In genomic region chr2:124755386-124755785, GRCh38 we compare ENCODE assay signal across 22 cellular contexts.
"Had no signal": no experiment of that assay in that cellular context is flagged by ENCODE, and none has a peak within 500 bp of the region (broad histone marks: within the 10 kb centered on the region; RNA-seq: fewer than 3 reads in every experiment).

No MANE protein-coding gene starts in this region.

- H3K27me3 Mint-ChIP-seq: activated naive CD8-positive, alpha-beta T cell treated with anti-CD3 and anti-CD28 coated beads, Interleukin-2, amount 50 U/mL, for 24 hours had no signal

- H3K4me3 Mint-ChIP-seq: activated naive CD8-positive, alpha-beta T cell treated with anti-CD3 and anti-CD28 coated beads, Interleukin-2, amount 50 U/mL, for 24 hours; activated T-cell treated with anti-CD3 and anti-CD28 coated beads, Interleukin-2, amount 50 U/mL, for 4 hours; brain; T-helper 2 cell treated with Interferon-gamma antibody and Interleukin-4, amounts not matched to agents 5 μg/mL and 100 μg/mL, for 36 hours had no signal

- ATAC-seq: activated naive CD4-positive, alpha-beta T cell treated with anti-CD3 and anti-CD28 coated beads, Interleukin-2, amount 50 U/mL, for 72 hours; activated naive CD8-positive, alpha-beta T cell treated with anti-CD3 and anti-CD28 coated beads, Interleukin-2, amount 50 U/mL, for 24 hours; activated T-cell treated with anti-CD3 and anti-CD28 coated beads, Interleukin-2, amount 50 U/mL, for 4 hours; SK-N-SH treated with all-trans-retinoic acid at 6 μM for 48 hours had no signal

- H3K36me3 Mint-ChIP-seq: activated naive CD4-positive, alpha-beta T cell treated with anti-CD3 and anti-CD28 coated beads, Interleukin-2, amount 50 U/mL, for 72 hours; brain had no signal

- DNase-seq: activated CD4-positive, alpha-beta T cell treated with anti-CD3 and anti-CD28 coated beads for 48 hours; activated CD4-positive, alpha-beta T cell treated with anti-CD3 and anti-CD28 coated beads, Interleukin-2, amount 50 U/mL, for 48 hours; activated CD4-positive, CD25-positive, alpha-beta regulatory T cell treated with anti-CD3 and anti-CD28 coated beads, Interleukin-2, amount 50 U/mL, for 72 hours; activated CD8-positive, alpha-beta memory T cell treated with anti-CD3 and anti-CD28 coated beads for 24 hours; activated effector memory CD4-positive, alpha-beta T cell treated with anti-CD3 and anti-CD28 coated beads, Interleukin-2, amount 50 U/mL, for 16 hours; activated naive CD4-positive, alpha-beta T cell treated with Interleukin-2 at 50 U/mL for 16 hours; activated naive CD8-positive, alpha-beta T cell treated with anti-CD3 and anti-CD28 coated beads, Interleukin-2, amount 50 U/mL, for 24 hours; activated T-cell treated with anti-CD3 and anti-CD28 coated beads, Interleukin-2, amount 50 U/mL, for 4 hours; amniotic stem cell; MM.1S; NCI-H1105; NCI-H1436; NCI-H1694 treated with DMSO at 0.1 percent for 48 hours; NCI-H2029 treated with DMSO at 0.1 percent for 48 hours; NCI-H524; Peyer's patch; SHP77; SW 1271 had no signal

- H3K4me1 Mint-ChIP-seq: activated naive CD8-positive, alpha-beta T cell treated with anti-CD3 and anti-CD28 coated beads, Interleukin-2, amount 50 U/mL, for 24 hours; brain had no signal

- H3K27ac Mint-ChIP-seq: activated naive CD4-positive, alpha-beta T cell treated with anti-CD3 and anti-CD28 coated beads, Interleukin-2, amount 50 U/mL, for 72 hours; activated naive CD8-positive, alpha-beta T cell treated with anti-CD3 and anti-CD28 coated beads, Interleukin-2, amount 50 U/mL, for 24 hours; brain; T-helper 2 cell treated with Interferon-gamma antibody and Interleukin-4, amounts not matched to agents 5 μg/mL and 100 μg/mL, for 36 hours had no signal

- H3K9me3 Mint-ChIP-seq: activated naive CD8-positive, alpha-beta T cell treated with anti-CD3 and anti-CD28 coated beads, Interleukin-2, amount 50 U/mL, for 24 hours; brain had no signal
